In the genomic region with DNA sequence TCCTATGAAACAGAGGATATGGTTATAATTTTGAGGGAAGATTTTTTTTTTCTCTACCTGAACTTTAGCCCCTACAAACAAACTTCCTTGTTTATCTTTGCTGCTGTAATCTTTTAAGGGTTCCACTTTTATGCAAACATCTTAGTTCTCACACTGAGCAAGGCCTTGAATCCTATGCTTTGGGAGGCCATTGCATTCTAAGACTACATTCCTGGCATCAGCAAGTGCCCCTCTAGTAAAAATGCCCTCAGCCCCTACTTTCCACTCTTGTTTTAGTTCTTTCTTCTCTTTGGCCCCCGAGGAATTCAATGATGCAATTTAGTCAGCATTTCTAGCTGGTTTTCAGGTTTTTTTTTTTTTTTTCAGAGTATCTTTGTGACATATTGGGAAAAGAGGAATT, we compare ENCODE assay signal across 1 cellular context.
TF ChIP-seq lines count a peak whose summit lies in the region.

No MANE protein-coding gene starts in this region.

TF ChIP-seq in GM23338, 12 proteins besides CTCF, POLR2A, EP300 and RAD21:
- TF ChIP-seq ETS1 (IDR thresholded peaks at IDR 0.05): no peak
- TF ChIP-seq POLR2AphosphoS5 (IDR thresholded peaks at IDR 0.05; ENCODE audit: low read depth): no peak
- no peak for TF ChIP-seq EZH2 (IDR thresholded peaks at IDR 0.05; ENCODE audit: low read depth, unreplicated experiment)
- TF ChIP-seq, protein P1, sequence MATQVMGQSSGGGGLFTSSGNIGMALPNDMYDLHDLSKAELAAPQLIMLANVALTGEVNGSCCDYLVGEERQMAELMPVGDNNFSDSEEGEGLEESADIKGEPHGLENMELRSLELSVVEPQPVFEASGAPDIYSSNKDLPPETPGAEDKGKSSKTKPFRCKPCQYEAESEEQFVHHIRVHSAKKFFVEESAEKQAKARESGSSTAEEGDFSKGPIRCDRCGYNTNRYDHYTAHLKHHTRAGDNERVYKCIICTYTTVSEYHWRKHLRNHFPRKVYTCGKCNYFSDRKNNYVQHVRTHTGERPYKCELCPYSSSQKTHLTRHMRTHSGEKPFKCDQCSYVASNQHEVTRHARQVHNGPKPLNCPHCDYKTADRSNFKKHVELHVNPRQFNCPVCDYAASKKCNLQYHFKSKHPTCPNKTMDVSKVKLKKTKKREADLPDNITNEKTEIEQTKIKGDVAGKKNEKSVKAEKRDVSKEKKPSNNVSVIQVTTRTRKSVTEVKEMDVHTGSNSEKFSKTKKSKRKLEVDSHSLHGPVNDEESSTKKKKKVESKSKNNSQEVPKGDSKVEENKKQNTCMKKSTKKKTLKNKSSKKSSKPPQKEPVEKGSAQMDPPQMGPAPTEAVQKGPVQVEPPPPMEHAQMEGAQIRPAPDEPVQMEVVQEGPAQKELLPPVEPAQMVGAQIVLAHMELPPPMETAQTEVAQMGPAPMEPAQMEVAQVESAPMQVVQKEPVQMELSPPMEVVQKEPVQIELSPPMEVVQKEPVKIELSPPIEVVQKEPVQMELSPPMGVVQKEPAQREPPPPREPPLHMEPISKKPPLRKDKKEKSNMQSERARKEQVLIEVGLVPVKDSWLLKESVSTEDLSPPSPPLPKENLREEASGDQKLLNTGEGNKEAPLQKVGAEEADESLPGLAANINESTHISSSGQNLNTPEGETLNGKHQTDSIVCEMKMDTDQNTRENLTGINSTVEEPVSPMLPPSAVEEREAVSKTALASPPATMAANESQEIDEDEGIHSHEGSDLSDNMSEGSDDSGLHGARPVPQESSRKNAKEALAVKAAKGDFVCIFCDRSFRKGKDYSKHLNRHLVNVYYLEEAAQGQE (IDR thresholded peaks at IDR 0.05; ENCODE audit: unreplicated experiment): no peak
TF ChIP-seq in GM23338: peak in this region for 0.
